In genomic region chr20:60761056-60761455, GRCh38 we compare ENCODE assay signal across 17 cellular contexts.
A peak's percentile ranks its signal among the peaks of the same experiment; 100 is the strongest.
DNase-seq lines count a peak whose midpoint lies in the region; ATAC-seq and TF ChIP-seq lines count a peak whose summit lies in the region.
"Had no signal": no experiment of that assay in that cellular context is flagged by ENCODE, and none has a peak within 500 bp of the region (broad histone marks: within the 10 kb centered on the region; RNA-seq: fewer than 3 reads in every experiment).

No MANE protein-coding gene starts in this region.

- DNase-seq in NCI-H2227 treated with DMSO at 0.1 percent for 48 hours (lab: John Stamatoyannopoulos, UW), result peak; percentile 39
- no peak for DNase-seq in NCI-H2227 (lab: John Stamatoyannopoulos, UW; ENCODE audit: unreplicated experiment)
- DNase-seq in MM.1S, result no peak
- peak; percentile 29 for DNase-seq in islet precursor cell
- no peak for DNase-seq in SJCRH30
- DNase-seq: AML-193; Caco-2; CD4-positive, alpha-beta T cell; GDM1; GM23248; HCEC 1CT had no signal

- H3K9me2 ChIP-seq in MM.1S (replicated peaks; ENCODE audit: insufficient read depth, low read length), result no peaks in the 10 kb centered on the region

- H3K4me1 ChIP-seq in MM.1S (ENCODE audit: low read length), result no peaks in the 10 kb centered on the region
- no peaks in the 10 kb centered on the region for H3K4me1 ChIP-seq in SJCRH30
- H3K4me1 ChIP-seq in gastroesophageal sphincter, result no peaks in the 10 kb centered on the region
- H3K4me1 ChIP-seq: A549, Caco-2 had no signal

- H3K27ac ChIP-seq in MM.1S (ENCODE audit: low read length), result no peak overlapping the region
- no peak overlapping the region for H3K27ac ChIP-seq in SJCRH30
- H3K27ac ChIP-seq in gastroesophageal sphincter, result no peak overlapping the region
- H3K27ac ChIP-seq: 22Rv1, A549, C4-2B, GM23248 had no signal

- H3K4me3 ChIP-seq in MM.1S (ENCODE audit: low read length) (peak overlapping the region; percentile 41; the same call in 1 of the 2 replicates), SJCRH30 (no peak overlapping the region), gastroesophageal sphincter (no peak overlapping the region)
- H3K4me3 ChIP-seq: A549, GM23248, K562 had no signal

- H3K9me3 ChIP-seq in MM.1S (replicated peaks; ENCODE audit: insufficient read depth, low read length) (no peaks in the 10 kb centered on the region), SJCRH30 (replicated peaks) (no peaks in the 10 kb centered on the region), gastroesophageal sphincter (no peaks in the 10 kb centered on the region)
- H3K9me3 ChIP-seq: A549, Caco-2 had no signal

- H3K36me3 ChIP-seq in MM.1S (replicated peaks; ENCODE audit: insufficient read depth, low read length) (no peaks in the 10 kb centered on the region), SJCRH30 (no peaks in the 10 kb centered on the region), gastroesophageal sphincter (no peaks in the 10 kb centered on the region)

- H3K4me2 ChIP-seq in MM.1S (ENCODE audit: low read depth, low read length), result peak overlapping the region; percentile 35
- H3K4me2 ChIP-seq: A549 had no signal

- no peak for ATAC-seq in gastroesophageal sphincter
- no peak for ATAC-seq in HG03354 (IDR thresholded peaks at IDR 0.05; ENCODE audit: poor library complexity, severe bottlenecking, unreplicated experiment)
- ATAC-seq: A549, K562 had no signal

- no peak overlapping the region for H3K9ac ChIP-seq in MM.1S (ENCODE audit: low read length)
- H3K9ac ChIP-seq: GM23248 had no signal

- TF ChIP-seq EP300 in gastroesophageal sphincter (IDR thresholded peaks at IDR 0.05), result no peak

- TF ChIP-seq CTCF in MM.1S (IDR thresholded peaks at IDR 0.05; ENCODE audit: low read length) (no peak), gastroesophageal sphincter (IDR thresholded peaks at IDR 0.05) (no peak)

- H3K27me3 ChIP-seq in MM.1S (replicated peaks; ENCODE audit: insufficient read depth, low read length) (no peaks in the 10 kb centered on the region), SJCRH30 (peaks cover 30% of the 10 kb centered on the region; the same call in 1 of the 2 replicates), gastroesophageal sphincter (no peaks in the 10 kb centered on the region)

- H2AFZ ChIP-seq in MM.1S (ENCODE audit: low read length), result peak overlapping the region; percentile 39; the same call in 1 of the 2 replicates
- H2AFZ ChIP-seq: GM23248 had no signal

- H3F3A ChIP-seq in MM.1S (ENCODE audit: insufficient read depth, low read length), result no peaks in the 10 kb centered on the region

- H4K20me1 ChIP-seq in MM.1S (ENCODE audit: insufficient read depth, low read length), result no peaks in the 10 kb centered on the region

- TF ChIP-seq POLR2A in gastroesophageal sphincter (IDR thresholded peaks at IDR 0.05), result no peak

- H3K79me2 ChIP-seq in MM.1S (ENCODE audit: low read length), result no peaks in the 10 kb centered on the region

- 38 to 70% methylated on average over 2 to 8 of the region's 9 CpGs for WGBS in gastroesophageal sphincter (ENCODE audit: low coverage in 1 of 2), 2 donors

Comparison
In these comparisons a context has a peak if more than half of its experiments do, and no peak if none do; other contexts are left out.
1. DNase-seq: peak in NCI-H2227 treated with DMSO at 0.1 percent for 48 hours (single experiment) and islet precursor cell (single experiment); none in NCI-H2227 (single experiment), MM.1S (single experiment) and SJCRH30 (0 of 2).